In the genomic region with DNA sequence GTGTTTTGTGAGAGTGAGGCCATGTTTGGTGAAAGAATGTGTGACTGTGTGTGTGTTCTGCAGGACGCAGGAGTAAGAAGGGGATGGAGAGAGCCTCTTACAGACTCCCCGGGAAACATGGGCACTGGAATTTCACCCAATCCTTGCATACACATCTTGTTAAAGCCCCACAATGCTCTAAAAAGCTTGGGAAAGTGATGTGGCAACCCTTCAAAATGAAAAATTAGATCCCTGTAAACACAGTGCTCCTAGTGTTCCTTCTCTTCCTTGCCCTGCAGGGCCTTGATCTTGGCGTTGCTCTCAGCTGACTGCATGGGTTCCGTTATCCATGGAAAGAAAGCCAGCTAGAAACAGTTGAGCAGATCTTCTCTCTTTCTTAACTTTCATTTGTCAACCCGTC, we compare ENCODE assay signal across 19 cellular contexts.
DNase-seq lines count a peak whose midpoint lies in the region; ATAC-seq, FAIRE-seq and TF ChIP-seq lines count a peak whose summit lies in the region.
"Had no signal": no experiment of that assay in that cellular context is flagged by ENCODE, and none has a peak within 500 bp of the region (broad histone marks: within the 10 kb centered on the region; RNA-seq: fewer than 3 reads in every experiment).

No MANE protein-coding gene starts in this region.

- H3K27ac Mint-ChIP-seq in chondrocyte (ENCODE audit: unreplicated experiment) = peak overlapping the region; percentile 28
- H3K27ac Mint-ChIP-seq: activated CD4-positive, alpha-beta T cell treated with anti-CD3 and anti-CD28 coated beads, Interleukin-2, amount 10 ng/mL, durations not matched to agents 7 days and 5 days; activated naive CD4-positive, alpha-beta T cell treated with anti-CD3 and anti-CD28 coated beads, Interleukin-2, amount 50 U/mL, for 24 hours had no signal

- FAIRE-seq in HTR-8/SVneo (lab: Jason Lieb, UNC) = peak; percentile 20
- FAIRE-seq: GM19239, small intestine had no signal

- H3K9me2 ChIP-seq in hepatocyte (replicated peaks; ENCODE audit: insufficient read depth) = no peaks in the 10 kb centered on the region

- peak overlapping the region; percentile 56 for H2AFZ ChIP-seq in hepatocyte

- no peaks in the 10 kb centered on the region for H3K27me3 Mint-ChIP-seq in chondrocyte (ENCODE audit: low read depth)
- no peaks in the 10 kb centered on the region for H3K27me3 Mint-ChIP-seq in activated T-cell treated with anti-CD3 and anti-CD28 coated beads, Interleukin-2, amount 50 U/mL, for 4 hours (ENCODE audit: low read depth)
- H3K27me3 Mint-ChIP-seq: activated CD4-positive, alpha-beta T cell treated with anti-CD3 and anti-CD28 coated beads, Interleukin-2, amount 10 ng/mL, durations not matched to agents 7 days and 5 days; activated naive CD4-positive, alpha-beta T cell treated with anti-CD3 and anti-CD28 coated beads, Interleukin-2, amount 50 U/mL, for 24 hours had no signal

- H3K4me1 ChIP-seq in hepatocyte (ENCODE audit: insufficient read depth) = peaks cover 12% of the 10 kb centered on the region
- H3K4me1 ChIP-seq: Peyer's patch had no signal

- no peak for TF ChIP-seq CTCF in chondrocyte (IDR thresholded peaks at IDR 0.05)
- no peak for TF ChIP-seq CTCF in hepatocyte (IDR thresholded peaks at IDR 0.05; ENCODE audit: poor library complexity)

- peaks cover 2% of the 10 kb centered on the region for H3K9me3 Mint-ChIP-seq in chondrocyte (ENCODE audit: low read depth)
- H3K9me3 Mint-ChIP-seq in activated T-cell treated with anti-CD3 and anti-CD28 coated beads, Interleukin-2, amount 50 U/mL, for 4 hours = peaks cover 9% of the 10 kb centered on the region

- H3K9me3 ChIP-seq in hepatocyte (ENCODE audit: low read depth) = no peaks in the 10 kb centered on the region
- H3K9me3 ChIP-seq: ovary, thyroid gland had no signal

- no peak overlapping the region for H3K4me3 ChIP-seq in hepatocyte
- H3K4me3 ChIP-seq: ovary, Peyer's patch, thyroid gland had no signal

- H3K27ac ChIP-seq in hepatocyte = peak overlapping the region; percentile 56
- H3K27ac ChIP-seq in temporal lobe (ENCODE audit: low read depth, low read length) = peak overlapping the region; percentile 88
- H3K27ac ChIP-seq: C4-2B, ovary, thyroid gland had no signal

- 63% methylated on average over 5 of the region's 5 CpGs for WGBS in hepatocyte (ENCODE audit: low lambda C conversion rate, missing lambda C conversion rate)

- no peaks in the 10 kb centered on the region for H3K79me2 ChIP-seq in hepatocyte

- DNase-seq in HTR-8/SVneo (ENCODE audit: insufficient read length, low spot score) (no peak), chondrocyte (ENCODE audit: low spot score) (no peak), hepatocyte (ENCODE audit: low spot score) (no peak), left lobe of liver (ENCODE audit: low spot score) (no peak)
- no peak for DNase-seq in activated T-cell treated with anti-CD3 and anti-CD28 coated beads, Interleukin-2, amount 50 U/mL, for 4 hours
- DNase-seq: activated CD4-positive, alpha-beta T cell treated with anti-CD3 and anti-CD28 coated beads, Interleukin-2, amount 10 ng/mL, durations not matched to agents 7 days and 5 days; activated T-cell treated with anti-CD3 and anti-CD28 coated beads for 4 hours; H9; Karpas-422; ovary; SW 1271 had no signal

- no peaks in the 10 kb centered on the region for H4K20me1 ChIP-seq in hepatocyte (ENCODE audit: insufficient read depth, poor library complexity, severe bottlenecking)

- peaks cover 49% of the 10 kb centered on the region for H3K4me1 Mint-ChIP-seq in chondrocyte (ENCODE audit: low read depth)
- H3K4me1 Mint-ChIP-seq in activated T-cell treated with anti-CD3 and anti-CD28 coated beads, Interleukin-2, amount 50 U/mL, for 4 hours (ENCODE audit: low read depth) = no peaks in the 10 kb centered on the region
- H3K4me1 Mint-ChIP-seq: activated CD4-positive, alpha-beta T cell treated with anti-CD3 and anti-CD28 coated beads, Interleukin-2, amount 10 ng/mL, durations not matched to agents 7 days and 5 days; activated naive CD4-positive, alpha-beta T cell treated with anti-CD3 and anti-CD28 coated beads, Interleukin-2, amount 50 U/mL, for 24 hours had no signal

- H3K36me3 Mint-ChIP-seq in chondrocyte (ENCODE audit: low read depth) = no peaks in the 10 kb centered on the region
- H3K36me3 Mint-ChIP-seq in activated T-cell treated with anti-CD3 and anti-CD28 coated beads, Interleukin-2, amount 50 U/mL, for 4 hours (ENCODE audit: insufficient read depth) = no peaks in the 10 kb centered on the region
- H3K36me3 Mint-ChIP-seq: activated naive CD4-positive, alpha-beta T cell treated with anti-CD3 and anti-CD28 coated beads, Interleukin-2, amount 50 U/mL, for 24 hours had no signal

- H3K4me3 Mint-ChIP-seq in chondrocyte (ENCODE audit: unreplicated experiment) = no peak overlapping the region
- H3K4me3 Mint-ChIP-seq in activated T-cell treated with anti-CD3 and anti-CD28 coated beads, Interleukin-2, amount 50 U/mL, for 4 hours = no peak overlapping the region
- H3K4me3 Mint-ChIP-seq: activated CD4-positive, alpha-beta T cell treated with anti-CD3 and anti-CD28 coated beads, Interleukin-2, amount 10 ng/mL, durations not matched to agents 7 days and 5 days; activated naive CD4-positive, alpha-beta T cell treated with anti-CD3 and anti-CD28 coated beads, Interleukin-2, amount 50 U/mL, for 24 hours; H9 had no signal

- no peak for ATAC-seq in activated T-cell treated with anti-CD3 and anti-CD28 coated beads, Interleukin-2, amount 50 U/mL, for 4 hours
- no peak for ATAC-seq in left lobe of liver
- no peak for ATAC-seq in GM19035 (IDR thresholded peaks at IDR 0.05; ENCODE audit: unreplicated experiment)

- no peaks in the 10 kb centered on the region for H3K27me3 ChIP-seq in hepatocyte
- H3K27me3 ChIP-seq: ovary, Peyer's patch, thyroid gland had no signal

- no peaks in the 10 kb centered on the region for H3K36me3 ChIP-seq in hepatocyte (replicated peaks; ENCODE audit: insufficient read depth, low read depth)
- H3K36me3 ChIP-seq: ovary, Peyer's patch, thyroid gland had no signal

- no peak overlapping the region for H3K4me2 ChIP-seq in hepatocyte
